ENCODE assay signal across 1 cellular context in genomic region chr16:27319257-27319965, GRCh38.
TF ChIP-seq lines count a peak whose summit lies in the region.

No MANE protein-coding gene starts in this region.

TF ChIP-seq in GM12878, 131 proteins besides CTCF, POLR2A, EP300 and RAD21:
- TF ChIP-seq CEBPB (IDR thresholded peaks at IDR 0.05; ENCODE audit: borderline replicate concordance in 1 of 2, low read depth in 2 of 2, low read length in 2 of 2), result no peak
- TF ChIP-seq ZNF217 (IDR thresholded peaks at IDR 0.05), result no peak
- TF ChIP-seq ZBTB40 (IDR thresholded peaks at IDR 0.05; ENCODE audit: borderline replicate concordance), result no peak
- no peak for TF ChIP-seq SP1 (IDR thresholded peaks at IDR 0.05; ENCODE audit: low read depth, low read length)
- TF ChIP-seq MLLT1 (IDR thresholded peaks at IDR 0.05), result 0 out of 2 replicates have a peak, but pooled peaks have one; percentile 15
